Comparison of ENCODE assay signal across 9 cellular contexts in genomic region chr3:16509721-16510619, GRCh38. TPM values are rescaled to one million over a fixed set of nuclear protein-coding genes. Genes with fewer than 3 reads are reported as not detected.
DNase-seq lines count a peak whose midpoint lies in the region; ATAC-seq and TF ChIP-seq lines count a peak whose summit lies in the region.
"Had no signal": no experiment of that assay in that cellular context is flagged by ENCODE, and none has a peak within 500 bp of the region (broad histone marks: within the 10 kb centered on the region; RNA-seq: fewer than 3 reads in every experiment).

No MANE protein-coding gene starts in this region.

- H3K27ac ChIP-seq in BLaER1 = peak overlapping the region; percentile 96
- H3K27ac ChIP-seq in hepatocyte = no peak overlapping the region

- ATAC-seq in HG03378 (IDR thresholded peaks at IDR 0.05; ENCODE audit: unreplicated experiment) (peak; percentile 30), left colon (no peak), GM19324 (IDR thresholded peaks at IDR 0.05; ENCODE audit: low FRiP score, unreplicated experiment) (no peak)
- no peak for ATAC-seq in effector memory CD8-positive, alpha-beta T cell (replicated peaks)

- peaks cover 61 to 78% of the 10 kb centered on the region in 2 donors for H3K4me1 Mint-ChIP-seq in effector memory CD8-positive, alpha-beta T cell (ENCODE audit: low read depth in 2 of 2)

- in situ Hi-C loops in GM18951 (cut with MboI; ENCODE audit: low sequenced_read_pairs, unreplicated experiment) = no loop called here

- H3K9me3 Mint-ChIP-seq in effector memory CD8-positive, alpha-beta T cell = no peaks in the 10 kb centered on the region

- H4K20me1 ChIP-seq in BLaER1 = peaks cover 66% of the 10 kb centered on the region
- no peaks in the 10 kb centered on the region for H4K20me1 ChIP-seq in hepatocyte (ENCODE audit: insufficient read depth, poor library complexity, severe bottlenecking)

- peak overlapping the region; percentile 92 for H3K9ac ChIP-seq in BLaER1

- no peak for TF ChIP-seq CTCF in hepatocyte (IDR thresholded peaks at IDR 0.05; ENCODE audit: poor library complexity)

- H3K4me1 ChIP-seq in BLaER1 = peaks cover 56% of the 10 kb centered on the region
- peaks cover 4% of the 10 kb centered on the region for H3K4me1 ChIP-seq in hepatocyte (ENCODE audit: insufficient read depth)

- 81% methylated on average over 10 of the region's 10 CpGs for WGBS in hepatocyte (ENCODE audit: low lambda C conversion rate, missing lambda C conversion rate)

- H3K36me3 Mint-ChIP-seq in effector memory CD8-positive, alpha-beta T cell (ENCODE audit: insufficient read depth) = peaks cover 34% of the 10 kb centered on the region

- H3K4me3 ChIP-seq in BLaER1 (peak overlapping the region; percentile 96), hepatocyte (no peak overlapping the region)
- H3K4me3 ChIP-seq: MG63 had no signal

- TF ChIP-seq POLR2A in GM18951 (IDR thresholded peaks at IDR 0.05; ENCODE audit: extremely low read depth, insufficient read depth, insufficient read length) = peak; percentile 42

- H3K9me3 ChIP-seq in BLaER1 = peaks cover 16% of the 10 kb centered on the region
- H3K9me3 ChIP-seq in hepatocyte (ENCODE audit: low read depth) = no peaks in the 10 kb centered on the region
- H3K9me3 ChIP-seq: MG63 had no signal

- H2AFZ ChIP-seq in hepatocyte = no peak overlapping the region

- peak overlapping the region; percentile 97 to 99 for H3K27ac Mint-ChIP-seq in effector memory CD8-positive, alpha-beta T cell

- H3K79me2 ChIP-seq in hepatocyte = peaks cover 23% of the 10 kb centered on the region

- intact Hi-C loops in left colon (cut with DNase I, micrococcal nuclease) = no loop called here

- H3K4me2 ChIP-seq in BLaER1 (peak overlapping the region; percentile 93), hepatocyte (no peak overlapping the region)

- no peaks in the 10 kb centered on the region for H3K9me2 ChIP-seq in hepatocyte (replicated peaks; ENCODE audit: insufficient read depth)

- H3K36me3 ChIP-seq in BLaER1 (peaks cover 29% of the 10 kb centered on the region), hepatocyte (replicated peaks; ENCODE audit: insufficient read depth, low read depth) (no peaks in the 10 kb centered on the region)

- H3K27me3 ChIP-seq in BLaER1 (no peaks in the 10 kb centered on the region), hepatocyte (peaks cover 39% of the 10 kb centered on the region)
- H3K27me3 ChIP-seq: MG63 had no signal

- H3K27me3 Mint-ChIP-seq in effector memory CD8-positive, alpha-beta T cell = no peaks in the 10 kb centered on the region

- peak overlapping the region; percentile 40 to 98 for H3K4me3 Mint-ChIP-seq in effector memory CD8-positive, alpha-beta T cell

- DNase-seq in effector memory CD8-positive, alpha-beta T cell = no peak
- no peak for DNase-seq in left colon
- no peak for DNase-seq in hepatocyte (ENCODE audit: low spot score)
- no peak for DNase-seq in Kasumi-1 (lab: John Stamatoyannopoulos, UW)
- DNase-seq: MG63 had no signal

RNA-seq across cellular contexts. Expression of gene RFTN1, which starts 3.5 kb away (rescaled TPM):
- 1 to 10 TPM; 5.3 to 10.0 TPM for total RNA-seq in left colon
- total RNA-seq in hepatocyte = 14.9 and 17.0 TPM in 2 replicates
- polyA plus RNA-seq in hepatocyte = 4.4 and 10.0 TPM in 2 replicates
